8 cellular contexts compared by ENCODE assay signal in genomic region chr19:4140237-4140711, GRCh38. TPM values are rescaled to one million over a fixed set of nuclear protein-coding genes. Genes with fewer than 3 reads are reported as not detected.
A peak's percentile ranks its signal among the peaks of the same experiment; 100 is the strongest.
DNase-seq lines count a peak whose midpoint lies in the region; ATAC-seq, FAIRE-seq and TF ChIP-seq lines count a peak whose summit lies in the region.

No MANE protein-coding gene starts in this region.

- H3K4me1 Mint-ChIP-seq in activated T-cell treated with anti-CD3 and anti-CD28 coated beads, Interleukin-2, amount 50 U/mL, for 24 hours (ENCODE audit: low read depth): peaks cover 10% of the 10 kb centered on the region

- no peak overlapping the region for H3K27ac Mint-ChIP-seq in activated T-cell treated with anti-CD3 and anti-CD28 coated beads, Interleukin-2, amount 50 U/mL, for 24 hours

- H3K9me3 ChIP-seq in tibial artery: no peaks in the 10 kb centered on the region

- H3K27me3 ChIP-seq in bronchial epithelial cell (ENCODE audit: control insufficient read depth, insufficient read depth, low read length) (no peaks in the 10 kb centered on the region), tibial artery (peaks cover 0 to 30% of the 10 kb centered on the region in 2 donors)

- H3K4me3 Mint-ChIP-seq in activated T-cell treated with anti-CD3 and anti-CD28 coated beads, Interleukin-2, amount 50 U/mL, for 24 hours: peak overlapping the region; percentile 31

- no peaks in the 10 kb centered on the region for H3K4me1 ChIP-seq in tibial artery

- DNase-seq in activated T-cell treated with anti-CD3 and anti-CD28 coated beads, Interleukin-2, amount 50 U/mL, for 24 hours: peak; percentile 54
- no peak for DNase-seq in activated T-cell treated with anti-CD3 and anti-CD28 coated beads for 4 hours
- DNase-seq in LoVo (ENCODE audit: low spot score): peak; percentile 75
- peak; percentile 51 for DNase-seq in RCC 7860 (ENCODE audit: low spot score)
- peak; percentile 62 for DNase-seq in bronchial epithelial cell (ENCODE audit: low read depth)
- DNase-seq in left colon: peak in 1 of 2 donors; percentile 67
- DNase-seq in tibial artery: no peak

- no peaks in the 10 kb centered on the region for H3K36me3 Mint-ChIP-seq in activated T-cell treated with anti-CD3 and anti-CD28 coated beads, Interleukin-2, amount 50 U/mL, for 24 hours (ENCODE audit: low read depth)

- H3K4me3 ChIP-seq in bronchial epithelial cell (ENCODE audit: low read depth, low read length) (no peak overlapping the region), tibial artery (no peak overlapping the region)

- peaks cover 4% of the 10 kb centered on the region for H3K27me3 Mint-ChIP-seq in activated T-cell treated with anti-CD3 and anti-CD28 coated beads, Interleukin-2, amount 50 U/mL, for 24 hours

- H3K36me3 ChIP-seq in bronchial epithelial cell (ENCODE audit: control insufficient read depth, insufficient read depth, low read length) (no peaks in the 10 kb centered on the region), tibial artery (no peaks in the 10 kb centered on the region)

- no peaks in the 10 kb centered on the region for H3K9me3 Mint-ChIP-seq in activated T-cell treated with anti-CD3 and anti-CD28 coated beads, Interleukin-2, amount 50 U/mL, for 24 hours

- ATAC-seq in left colon (peak; percentile 50), GM21367 (IDR thresholded peaks at IDR 0.05; ENCODE audit: unreplicated experiment) (no peak)

- TF ChIP-seq CTCF in bronchial epithelial cell (IDR thresholded peaks at IDR 0.05; ENCODE audit: insufficient read depth, low read length, severe bottlenecking) (peak; percentile 77), tibial artery (IDR thresholded peaks at IDR 0.05) (peak; percentile 45 to 55)

- H3K27ac ChIP-seq in tibial artery: no peak overlapping the region

- FAIRE-seq in RCC 7860 (lab: Jason Lieb, UNC) (no peak), bronchial epithelial cell (lab: Jason Lieb, UNC) (no peak)

- intact Hi-C loops in left colon (cut with DNase I, micrococcal nuclease) (no loop called here), tibial artery (cut with DNase I; ENCODE audit: low total_unique reads) (no loop called here)

RNA-seq across cellular contexts. Expression of gene CREB3L3, which starts 13.2 kb away (rescaled TPM):
- total RNA-seq in bronchial epithelial cell (not detected in 2 replicates), left colon (1 to 10 TPM; 6.7 to 7.0 TPM)

RNA-seq across cellular contexts. Expression of gene MAP2K2, which starts 16.4 kb away (rescaled TPM):
- total RNA-seq in bronchial epithelial cell: 116 and 178 TPM in 2 replicates
- 100 to 1,000 TPM; 208 to 229 TPM for total RNA-seq in left colon

RNA-seq across cellular contexts. Expression of gene SIRT6, which starts 42.1 kb away (rescaled TPM):
- 11.8 and 14.6 TPM in 2 replicates for total RNA-seq in bronchial epithelial cell
- 100 to 1,000 TPM in 1 of 2 donors, 10 to 100 TPM in 1; 96.1 to 149 TPM for total RNA-seq in left colon

RNA-seq across cellular contexts. Expression of gene ANKRD24, which starts 42.2 kb away (rescaled TPM):
- total RNA-seq in bronchial epithelial cell (0.26 TPM in 2 replicates), left colon (1 to 10 TPM; 1.0 to 1.1 TPM)

Comparison
In these comparisons a context has a peak if more than half of its experiments do, and no peak if none do; other contexts are left out.
1. DNase-seq: peak in activated T-cell treated with anti-CD3 and anti-CD28 coated beads, Interleukin-2, amount 50 U/mL, for 24 hours (single experiment), LoVo (single experiment), RCC 7860 (single experiment) and bronchial epithelial cell (single experiment); none in activated T-cell treated with anti-CD3 and anti-CD28 coated beads for 4 hours (single experiment) and tibial artery (0 of 2).